17 cellular contexts compared by ENCODE assay signal in genomic region chrX:25337841-25338240, GRCh38.
DNase-seq lines count a peak whose midpoint lies in the region; ATAC-seq and TF ChIP-seq lines count a peak whose summit lies in the region.
"Had no signal": no experiment of that assay in that cellular context is flagged by ENCODE, and none has a peak within 500 bp of the region (broad histone marks: within the 10 kb centered on the region; RNA-seq: fewer than 3 reads in every experiment).

No MANE protein-coding gene starts in this region.

- peak; percentile 55 for DNase-seq in D341Med (ENCODE audit: low spot score)
- peak; percentile 9 for DNase-seq in H4 (ENCODE audit: low spot score)
- peak; percentile 76 for DNase-seq in NCI-H82 (lab: John Stamatoyannopoulos, UW)
- DNase-seq in WERI-Rb-1, result peak; percentile 59
- DNase-seq in NCI-H748 (lab: John Stamatoyannopoulos, UW; ENCODE audit: unreplicated experiment), result no peak
- no peak for DNase-seq in GF-D8 (lab: John Stamatoyannopoulos, UW)
- DNase-seq: 8988T; CD4-positive, alpha-beta memory T cell; DMS 273 treated with DMSO at 0.1 percent for 48 hours; DMS79; GOT3; H9 had no signal

- no peak overlapping the region for H3K4me3 ChIP-seq in WERI-Rb-1 (ENCODE audit: low read depth, low read length)
- H3K4me3 ChIP-seq: BLaER1, GM12878, K562 had no signal

- no peaks in the 10 kb centered on the region for H3K9me3 ChIP-seq in WERI-Rb-1 (ENCODE audit: severe bottlenecking)

- no peak overlapping the region for H3K27ac ChIP-seq in WERI-Rb-1
- H3K27ac ChIP-seq: BLaER1 had no signal

- ATAC-seq in HG03196 (IDR thresholded peaks at IDR 0.05; ENCODE audit: unreplicated experiment) (no peak), GM18907 (IDR thresholded peaks at IDR 0.05; ENCODE audit: unreplicated experiment) (no peak)
- ATAC-seq: GM12878, K562 had no signal

- no peaks in the 10 kb centered on the region for H3K36me3 ChIP-seq in WERI-Rb-1
- H3K36me3 ChIP-seq: BLaER1 had no signal

- H3K27me3 ChIP-seq in WERI-Rb-1 (ENCODE audit: insufficient read depth, low read depth, severe bottlenecking), result no peaks in the 10 kb centered on the region

- no peak for TF ChIP-seq CTCF in WERI-Rb-1 (IDR thresholded peaks at IDR 0.05; ENCODE audit: low read depth, low read length)

Comparison
In these comparisons a context has a peak if more than half of its experiments do, and no peak if none do; other contexts are left out.
1. DNase-seq: peak in D341Med (single experiment), H4 (single experiment), NCI-H82 (single experiment) and WERI-Rb-1 (single experiment); none in NCI-H748 (single experiment) and GF-D8 (single experiment).